8 cellular contexts compared by ENCODE assay signal in genomic region chr5:169637085-169637855, GRCh38. TPM values are rescaled to one million over a fixed set of nuclear protein-coding genes. Genes with fewer than 3 reads are reported as not detected.
DNase-seq lines count a peak whose midpoint lies in the region; ATAC-seq and TF ChIP-seq lines count a peak whose summit lies in the region.

TSS of gene DOCK2 (plus strand) at chr5:169637275. CDS start at chr5:169637327, 52 bp downstream.

- intact Hi-C loops in CD4-positive, alpha-beta T cell (cut with DNase I, micrococcal nuclease) = loop anchor here (1.0 to 5.0 kb wide), 3 partner anchors 50 to 1055 kb away; partner anchors contain the start of gene SPDL1 (in 1 of the 2)

- peak within 1 kb of the TSS; percentile 80 for H3K27ac ChIP-seq in CD4-positive, alpha-beta T cell (ENCODE audit: low read depth, low read length)
- no peak within 1 kb of the TSS for H3K27ac ChIP-seq in fibroblast of lung (ENCODE audit: insufficient read depth, low read length)
- H3K27ac ChIP-seq in parathyroid adenoma = no peak within 1 kb of the TSS
- peak within 1 kb of the TSS; percentile 78 to 86 (median 84) for H3K27ac ChIP-seq in upper lobe of left lung

- peak within 1 kb of the TSS; percentile 95 for H3K4me3 Mint-ChIP-seq in CD4-positive, alpha-beta T cell

- H3K27me3 ChIP-seq in CD4-positive, alpha-beta T cell (ENCODE audit: control insufficient read depth, insufficient read depth, low read length) = no peaks in the 10 kb centered on the region
- no peaks in the 10 kb centered on the region for H3K27me3 ChIP-seq in fibroblast of lung (ENCODE audit: control insufficient read depth, insufficient read depth, low read length)
- H3K27me3 ChIP-seq in parathyroid adenoma (ENCODE audit: control insufficient read depth, insufficient read depth, low read length) = peaks cover 5% of the 10 kb centered on the region
- H3K27me3 ChIP-seq in upper lobe of left lung = no peaks in the 10 kb centered on the region

- peak within 1 kb of the TSS; percentile 3 for H2AFZ ChIP-seq in fibroblast of lung (ENCODE audit: low read length)
- H2AFZ ChIP-seq in parathyroid adenoma = peak within 1 kb of the TSS; percentile 67

- 1% methylated on average over 19 to 24 of the region's 55 CpGs for WGBS in upper lobe of left lung, 2 donors

- no peak for TF ChIP-seq EP300 in upper lobe of left lung (IDR thresholded peaks at IDR 0.05)

- H3K4me1 ChIP-seq in fibroblast of lung (ENCODE audit: control insufficient read depth, extremely low read depth, insufficient read depth, low read length) (no peaks in the 10 kb centered on the region), parathyroid adenoma (no peaks in the 10 kb centered on the region), upper lobe of left lung (peaks cover 3 to 19% (median 15%) of the 10 kb centered on the region in 4 donors)

- peaks cover 51% of the 10 kb centered on the region for H3K36me3 Mint-ChIP-seq in CD4-positive, alpha-beta T cell (ENCODE audit: low read depth)

- peaks cover 61% of the 10 kb centered on the region for H3K4me1 Mint-ChIP-seq in CD4-positive, alpha-beta T cell (ENCODE audit: low read depth)

- H3K27me3 Mint-ChIP-seq in CD4-positive, alpha-beta T cell = no peaks in the 10 kb centered on the region

- POLR2A ChIA-PET in CD4-positive, alpha-beta T cell (lab: Charles Lee) = interaction anchor here (0.6 to 2.3 kb wide), 9 partner anchors 11 to 1058 kb away, joined by 3 to 36 read pairs (median 5); partner anchors contain the start of genes PANK3 and SPDL1
- POLR2A ChIA-PET in activated CD8-positive, alpha-beta memory T cell treated with anti-CD3 and anti-CD28 coated beads for 36 hours (lab: Charles Lee) = interaction anchor here (0.6 to 2.2 kb wide), 5 partner anchors 10 to 636 kb away, joined by 3 to 17 read pairs (median 4); partner anchors contain the start of gene SPDL1

- peaks cover 5% of the 10 kb centered on the region for H3K9me3 Mint-ChIP-seq in CD4-positive, alpha-beta T cell

- CTCF ChIA-PET in CD4-positive, alpha-beta T cell (lab: Charles Lee) = interaction anchor here (1.3 kb wide), 1 partner anchor 52 kb away, joined by 3 read pairs; no protein-coding TSS in a partner anchor
- CTCF ChIA-PET in activated CD8-positive, alpha-beta memory T cell treated with anti-CD3 and anti-CD28 coated beads for 36 hours (lab: Charles Lee) = interaction anchor here (0.6 to 1.2 kb wide), 6 partner anchors 11 to 64 kb away, joined by 3 to 4 read pairs (median 3); no protein-coding TSS in a partner anchor

- H3K9ac ChIP-seq in fibroblast of lung (ENCODE audit: insufficient read depth, low read length) (peak within 1 kb of the TSS; percentile 20), parathyroid adenoma (no peak within 1 kb of the TSS)

- peak within 1 kb of the TSS; percentile 97 for H3K27ac Mint-ChIP-seq in CD4-positive, alpha-beta T cell

- H3K36me3 ChIP-seq in fibroblast of lung (ENCODE audit: control insufficient read depth, insufficient read depth, low read length) = no peaks in the 10 kb centered on the region
- no peaks in the 10 kb centered on the region for H3K36me3 ChIP-seq in parathyroid adenoma (ENCODE audit: control insufficient read depth, insufficient read depth, low read length)
- no peaks in the 10 kb centered on the region for H3K36me3 ChIP-seq in upper lobe of left lung

- no peak for TF ChIP-seq CTCF in CD4-positive, alpha-beta T cell (IDR thresholded peaks at IDR 0.05)
- no peak for TF ChIP-seq CTCF in fibroblast of lung (conservative IDR thresholded peaks at IDR 0.05 in 1 of 2, IDR thresholded peaks at IDR 0.05 in 1 of 2; ENCODE audit: low read depth in 1 of 2, low read length in 2 of 2)
- no peak for TF ChIP-seq CTCF in parathyroid adenoma (IDR thresholded peaks at IDR 0.05)
- TF ChIP-seq CTCF in upper lobe of left lung (IDR thresholded peaks at IDR 0.05) = no peak

- peak; percentile 26 to 68 (median 56) for DNase-seq in CD4-positive, alpha-beta T cell
- DNase-seq in KBM-7 (peak; percentile 93), fibroblast of lung (ENCODE audit: low read depth in 2 of 2) (no peak), upper lobe of left lung (peak; percentile 79 to 92), HuH-7 (ENCODE audit: low spot score) (no peak)

- TF ChIP-seq POLR2A in upper lobe of left lung (IDR thresholded peaks at IDR 0.05) = peak in 1 of 4 donors; percentile 49

- ATAC-seq in CD4-positive, alpha-beta T cell (ENCODE audit: poor library complexity) = peak; percentile 75
- ATAC-seq in GM21381 (IDR thresholded peaks at IDR 0.05; ENCODE audit: unreplicated experiment) (peak; percentile 92), upper lobe of left lung (ENCODE audit: low FRiP score in 2 of 2) (peak; percentile 76 to 93)

- no peaks in the 10 kb centered on the region for H3K79me2 ChIP-seq in fibroblast of lung (ENCODE audit: control insufficient read depth, insufficient read depth, low read length)
- no peaks in the 10 kb centered on the region for H3K79me2 ChIP-seq in parathyroid adenoma

- peak within 1 kb of the TSS; percentile 10 to 53 (median 22) for H3K4me3 ChIP-seq in fibroblast of lung (replicated peaks in 1 of 4; ENCODE audit: control extremely low read depth in 1 of 4, insufficient read depth in 1 of 4, low read depth in 3 of 4, low read length in 4 of 4)
- H3K4me3 ChIP-seq in parathyroid adenoma (ENCODE audit: low read depth, low read length) = peak within 1 kb of the TSS; percentile 18
- H3K4me3 ChIP-seq in upper lobe of left lung = peak within 1 kb of the TSS; percentile 24 to 60 (median 50)

- in situ Hi-C loops in KBM-7 (cut with MboI; ENCODE audit: low pct_unique_long_range_greater_than_20kb, low sequenced_read_pairs) = no loop called here

- H3K4me2 ChIP-seq in fibroblast of lung (ENCODE audit: extremely low read depth, insufficient read depth, low read length) (peak within 1 kb of the TSS; percentile 60), parathyroid adenoma (ENCODE audit: low read length) (peak within 1 kb of the TSS; percentile 45)

- no peaks in the 10 kb centered on the region for H3K9me3 ChIP-seq in CD4-positive, alpha-beta T cell (ENCODE audit: control insufficient read depth, low read length)
- H3K9me3 ChIP-seq in fibroblast of lung (ENCODE audit: control insufficient read depth, insufficient read depth, low read depth, low read length) (no peaks in the 10 kb centered on the region), parathyroid adenoma (ENCODE audit: control insufficient read depth, low read length) (no peaks in the 10 kb centered on the region), upper lobe of left lung (peaks cover 0 to 11% (median 3%) of the 10 kb centered on the region in 4 donors)

- no peaks in the 10 kb centered on the region for H4K20me1 ChIP-seq in fibroblast of lung (ENCODE audit: control insufficient read depth, extremely low read depth, insufficient read depth, low read length)

RNA-seq across cellular contexts. Expression of gene DOCK2, which starts in this region (rescaled TPM):
- total RNA-seq in CD4-positive, alpha-beta T cell = 100 to 1,000 TPM; 220 to 229 TPM
- total RNA-seq in activated CD8-positive, alpha-beta memory T cell treated with anti-CD3 and anti-CD28 coated beads for 36 hours = 100 to 1,000 TPM; 168 to 174 TPM
- total RNA-seq in fibroblast of lung (3.6 and 8.9 TPM in 2 replicates), upper lobe of left lung (100 to 1,000 TPM in 1 of 6 donors, 10 to 100 TPM in 5; 46.7 to 150 (median 73.8) TPM)
- polyA plus RNA-seq in fibroblast of lung = 1.1 and 1.3 TPM in 2 replicates
- 1.4 and 1.6 TPM in 2 replicates for polyA plus RNA-seq in fibroblast of lung (2012)
- 1.8 and 12.8 TPM in 2 replicates for polyA minus RNA-seq in fibroblast of lung (ENCODE audit: low replicate concordance)

Comparison
In these comparisons a context has a peak if more than half of its experiments do, and no peak if none do; other contexts are left out.
1. DNase-seq: peak in CD4-positive, alpha-beta T cell (10 of 10), KBM-7 (single experiment) and upper lobe of left lung (2 of 2); none in fibroblast of lung (0 of 2) and HuH-7 (single experiment).
2. H3K27ac ChIP-seq: peak in CD4-positive, alpha-beta T cell (single experiment) and upper lobe of left lung (4 of 4); none in fibroblast of lung (single experiment) and parathyroid adenoma (single experiment).
3. Peak in every context shown above with its lines, with median percentiles within 50 percentile points of each other: ATAC-seq and H3K4me3 ChIP-seq.